8 cellular contexts compared by ENCODE assay signal in genomic region chr10:125158528-125159485, GRCh38. TPM values are rescaled to one million over a fixed set of nuclear protein-coding genes. Genes with fewer than 3 reads are reported as not detected.
A peak's percentile ranks its signal among the peaks of the same experiment; 100 is the strongest.
DNase-seq lines count a peak whose midpoint lies in the region; ATAC-seq and TF ChIP-seq lines count a peak whose summit lies in the region.

No MANE protein-coding gene starts in this region.

- DNase-seq in AG04450 (ENCODE audit: low read depth, low spot score) (no peak), GM12864 (ENCODE audit: low read depth) (no peak), RPMI8226 (peak; percentile 22), dorsolateral prefrontal cortex (peak in 5 of 10 donors; percentile 48 to 73 (median 59)), lower leg skin (ENCODE audit: low spot score in 2 of 2) (peak in 1 of 2 donors; percentile 87), substantia nigra (lab: John Stamatoyannopoulos, UW) (peak in 43 of 49 donors; percentile 21 to 83 (median 53))

- no peak for ATAC-seq in HG03196 (IDR thresholded peaks at IDR 0.05; ENCODE audit: unreplicated experiment)
- ATAC-seq in GM19463 (IDR thresholded peaks at IDR 0.05; ENCODE audit: unreplicated experiment): no peak

- CTCF ChIA-PET in AG04450 (lab: Charles Lee): interaction anchor here (2.7 kb wide), 1 partner anchor 111 kb away, joined by 19 read pairs; no protein-coding TSS in a partner anchor

- peak in 1 of 2 donors; percentile 2 for TF ChIP-seq POLR2A in lower leg skin (IDR thresholded peaks at IDR 0.05)

- H3K9me3 ChIP-seq in AG04450 (ENCODE audit: control insufficient read depth, insufficient read depth, low read length): peaks cover 4% of the 10 kb centered on the region; the same call in 1 of the 2 replicates

- TF ChIP-seq CTCF in AG04450 (IDR thresholded peaks at IDR 0.05; ENCODE audit: low read depth, low read length): no peak
- TF ChIP-seq CTCF in GM12864 (IDR thresholded peaks at IDR 0.05; ENCODE audit: low read depth, low read length, missing control alignments): no peak
- TF ChIP-seq CTCF in dorsolateral prefrontal cortex (IDR thresholded peaks at IDR 0.05 in 54 of 56, conservative IDR thresholded peaks at IDR 0.05 in 2 of 56; ENCODE audit: low read depth in 1 of 56, partially characterized antibody in 56 of 56): peak in 11 of 56 donors; percentile 4 to 24 (median 15)
- TF ChIP-seq CTCF in lower leg skin (IDR thresholded peaks at IDR 0.05): no peak

- peak overlapping the region; percentile 71 for H3K4me3 ChIP-seq in AG04450 (ENCODE audit: low read depth, low read length)
- H3K4me3 ChIP-seq in GM12864 (ENCODE audit: low read depth, low read length): peak overlapping the region; percentile 51
- H3K4me3 ChIP-seq in dorsolateral prefrontal cortex: peak overlapping the region; percentile 42 to 87 (median 75)
- peak overlapping the region; percentile 68 for H3K4me3 ChIP-seq in lower leg skin (ENCODE audit: low read depth, poor library complexity, severe bottlenecking)

- POLR2A ChIA-PET in AG04450 (lab: Yijun Ruan, JAX): no interaction called here

- H3K27ac ChIP-seq in AG04450 (ENCODE audit: low read depth, low read length) (peak overlapping the region; percentile 73), dorsolateral prefrontal cortex (peak overlapping the region; percentile 49 to 98 (median 92)), substantia nigra (ENCODE audit: low read depth, low read length, poor library complexity, severe bottlenecking) (peak overlapping the region; percentile 86)

- intact Hi-C loops in dorsolateral prefrontal cortex (cut with DNase I) (loop anchor here (2.0 to 5.0 kb wide), 4 partner anchors 98 to 242 kb away; no protein-coding TSS in a partner anchor), lower leg skin (cut with DNase I; ENCODE audit: low total_unique reads) (no loop called here)

- WGBS in lower leg skin, 2 donors: 0 to 2% methylated on average over 33 to 41 of the region's 117 CpGs

- H3K27me3 ChIP-seq in AG04450 (ENCODE audit: control insufficient read depth, insufficient read depth, low read length) (no peaks in the 10 kb centered on the region), dorsolateral prefrontal cortex (no peaks in the 10 kb centered on the region)

RNA-seq across cellular contexts. Expression of gene CTBP2, which starts 1.6 kb away (rescaled TPM):
- 52.5 and 64.0 TPM in 2 replicates for polyA plus RNA-seq in AG04450 (2011; rRNA removed)
- polyA minus RNA-seq in AG04450 (2011; rRNA and poly(A)+ RNA removed): 99.5 and 105 TPM in 2 replicates
- total RNA-seq in dorsolateral prefrontal cortex: 10 to 100 TPM; 31.4 to 73.2 (median 44.4) TPM
- 10 to 100 TPM; 30.3 to 39.5 (median 32.2) TPM for total RNA-seq in lower leg skin

Comparison
In these comparisons a context has a peak if more than half of its experiments do, and no peak if none do; other contexts are left out.
1. DNase-seq: peak in RPMI8226 (single experiment) and substantia nigra (43 of 49); none in AG04450 (single experiment) and GM12864 (single experiment).
2. Peak in every context shown above with its lines, with median percentiles within 50 percentile points of each other: H3K27ac ChIP-seq and H3K4me3 ChIP-seq.